8 cellular contexts compared by ENCODE assay signal in genomic region chr9:27888661-27889295, GRCh38.
DNase-seq lines count a peak whose midpoint lies in the region; ATAC-seq and TF ChIP-seq lines count a peak whose summit lies in the region.

No MANE protein-coding gene starts in this region.

- H2BK120ac ChIP-seq in mesendoderm (ENCODE audit: low read depth, low read length), result no peak overlapping the region

- H3K18ac ChIP-seq in mesendoderm (ENCODE audit: low read length), result no peak overlapping the region

- 80 to 86% (median 85%) methylated on average over 2 of the region's 2 CpGs for WGBS in heart left ventricle, 4 donors
- no CpG with 5 or more reads among the region's 2 CpGs for WGBS in mesendoderm (ENCODE audit: extremely low coverage, insufficient coverage, low lambda C conversion rate)

- no peaks in the 10 kb centered on the region for H3K36me3 Mint-ChIP-seq in activated naive CD4-positive, alpha-beta T cell treated with anti-CD3 and anti-CD28 coated beads for 36 hours (ENCODE audit: low read depth)

- H3K27ac ChIP-seq in heart left ventricle (no peak overlapping the region), mesendoderm (ENCODE audit: low read depth, low read length) (no peak overlapping the region)

- ATAC-seq in heart left ventricle (no peak), left ventricle myocardium superior (no peak), omental fat pad (ENCODE audit: low FRiP score) (no peak)

- no peaks in the 10 kb centered on the region for H3K79me1 ChIP-seq in mesendoderm (ENCODE audit: low read length)

- no peak overlapping the region for H2BK5ac ChIP-seq in mesendoderm (ENCODE audit: low read length)

- H3K27me3 Mint-ChIP-seq in activated naive CD4-positive, alpha-beta T cell treated with anti-CD3 and anti-CD28 coated beads for 36 hours (ENCODE audit: low read depth), result no peaks in the 10 kb centered on the region

- H2AK5ac ChIP-seq in mesendoderm (ENCODE audit: low read length), result no peak overlapping the region

- H3K27ac Mint-ChIP-seq in activated naive CD4-positive, alpha-beta T cell treated with anti-CD3 and anti-CD28 coated beads for 36 hours, result no peak overlapping the region

- H3K4me3 ChIP-seq in heart left ventricle (no peak overlapping the region), H7 (ENCODE audit: insufficient read depth, low read depth, low read length) (no peak overlapping the region), mesendoderm (ENCODE audit: low read length) (no peak overlapping the region)

- no peaks in the 10 kb centered on the region for H3K79me2 ChIP-seq in mesendoderm (ENCODE audit: control insufficient read depth, insufficient read depth, low read length)

- DNase-seq in heart left ventricle (no peak), left ventricle myocardium superior (no peak), H7 (peak; percentile 44), LHCN-M2 (ENCODE audit: low read depth) (peak; percentile 19), mesendoderm (peak; percentile 65), omental fat pad (ENCODE audit: low spot score) (no peak), NCI-H2227 treated with DMSO at 0.1 percent for 48 hours (lab: John Stamatoyannopoulos, UW) (no peak)
- peak; percentile 63 for DNase-seq in activated naive CD4-positive, alpha-beta T cell treated with anti-CD3 and anti-CD28 coated beads for 36 hours

- no peaks in the 10 kb centered on the region for H3K4me1 Mint-ChIP-seq in activated naive CD4-positive, alpha-beta T cell treated with anti-CD3 and anti-CD28 coated beads for 36 hours (ENCODE audit: low read depth)

- H3K27me3 ChIP-seq in heart left ventricle (no peaks in the 10 kb centered on the region), H7 (ENCODE audit: control insufficient read depth, insufficient read depth, low read length) (no peaks in the 10 kb centered on the region), mesendoderm (ENCODE audit: insufficient read depth, low read length, poor library complexity) (no peaks in the 10 kb centered on the region)

- TF ChIP-seq CTCF in heart left ventricle (IDR thresholded peaks at IDR 0.05) (peak in 9 of 12 donors; percentile 12 to 48 (median 30)), omental fat pad (IDR thresholded peaks at IDR 0.05) (no peak)

- no peak overlapping the region for H4K5ac ChIP-seq in mesendoderm (ENCODE audit: low read length)

- no peak overlapping the region for H3K4me2 ChIP-seq in mesendoderm (ENCODE audit: low read length)

- H3K56ac ChIP-seq in mesendoderm (ENCODE audit: low read length), result no peak overlapping the region

- CTCF ChIA-PET in activated naive CD4-positive, alpha-beta T cell treated with anti-CD3 and anti-CD28 coated beads for 36 hours (lab: Charles Lee), result no interaction called here

- intact Hi-C loops in heart left ventricle (cut with DNase I) (loop anchor here in 1 of 10 donors (10.0 kb wide), 1 partner anchor 54 kb away; no protein-coding TSS in a partner anchor), left ventricle myocardium superior (cut with micrococcal nuclease) (no loop called here)
- intact Hi-C loops in activated naive CD4-positive, alpha-beta T cell treated with anti-CD3 and anti-CD28 coated beads for 36 hours (cut with micrococcal nuclease), result loop anchor here (1.0 kb wide), 1 partner anchor 162 kb away; no protein-coding TSS in a partner anchor

- TF ChIP-seq POLR2A in heart left ventricle (IDR thresholded peaks at IDR 0.05), result no peak

- peaks cover 2% of the 10 kb centered on the region for H3K9me3 Mint-ChIP-seq in activated naive CD4-positive, alpha-beta T cell treated with anti-CD3 and anti-CD28 coated beads for 36 hours

- H3K4me1 ChIP-seq in heart left ventricle (no peaks in the 10 kb centered on the region), mesendoderm (ENCODE audit: control insufficient read depth, low read depth, low read length) (no peaks in the 10 kb centered on the region)

- H2BK15ac ChIP-seq in mesendoderm (replicated peaks; ENCODE audit: low read depth), result no peak overlapping the region

- no peak overlapping the region for H3K9ac ChIP-seq in mesendoderm (ENCODE audit: low read length)

- peaks cover 0 to 3% (median 0%) of the 10 kb centered on the region in 12 donors for H3K9me3 ChIP-seq in heart left ventricle

- H3K23ac ChIP-seq in mesendoderm (ENCODE audit: low read length), result no peak overlapping the region

- no peak overlapping the region for H4K8ac ChIP-seq in mesendoderm (ENCODE audit: low read depth, low read length)

- H3K36me3 ChIP-seq in heart left ventricle (no peaks in the 10 kb centered on the region), H7 (replicated peaks; ENCODE audit: control insufficient read depth, insufficient read depth, low read length) (no peaks in the 10 kb centered on the region), mesendoderm (ENCODE audit: control insufficient read depth, insufficient read depth, low read length) (no peaks in the 10 kb centered on the region)

- H3K4ac ChIP-seq in mesendoderm (ENCODE audit: low read depth, low read length), result no peak overlapping the region

- H3K4me3 Mint-ChIP-seq in activated naive CD4-positive, alpha-beta T cell treated with anti-CD3 and anti-CD28 coated beads for 36 hours, result no peak overlapping the region

Comparison
In these comparisons a context has a peak if more than half of its experiments do, and no peak if none do; other contexts are left out.
1. DNase-seq: peak in H7 (single experiment), LHCN-M2 (single experiment), activated naive CD4-positive, alpha-beta T cell treated with anti-CD3 and anti-CD28 coated beads for 36 hours (single experiment) and mesendoderm (single experiment); none in heart left ventricle (0 of 5), left ventricle myocardium superior (single experiment), omental fat pad (single experiment) and NCI-H2227 treated with DMSO at 0.1 percent for 48 hours (single experiment).
2. CTCF ChIP-seq: peak in heart left ventricle (9 of 12); none in omental fat pad (0 of 3).